In genomic region chr1:5651964-5652751, GRCh38 we compare ENCODE assay signal across 16 cellular contexts.
A peak's percentile ranks its signal among the peaks of the same experiment; 100 is the strongest.
DNase-seq lines count a peak whose midpoint lies in the region; ATAC-seq, FAIRE-seq and TF ChIP-seq lines count a peak whose summit lies in the region.
"Had no signal": no experiment of that assay in that cellular context is flagged by ENCODE, and none has a peak within 500 bp of the region (broad histone marks: within the 10 kb centered on the region; RNA-seq: fewer than 3 reads in every experiment).

No MANE protein-coding gene starts in this region.

- H3K4me1 Mint-ChIP-seq in activated CD4-positive, alpha-beta T cell treated with anti-CD3 and anti-CD28 coated beads, Interleukin-2, amount 10 ng/mL, durations not matched to agents 24 days and 14 days = no peaks in the 10 kb centered on the region

- H3K9me3 ChIP-seq in right cardiac atrium (ENCODE audit: control insufficient read depth, low read length) (no peaks in the 10 kb centered on the region), left ventricle myocardium inferior (replicated peaks) (peaks cover 8% of the 10 kb centered on the region), K562 (replicated peaks; ENCODE audit: control insufficient read depth, insufficient read depth, low read depth, low read length) (no peaks in the 10 kb centered on the region), vagina (no peaks in the 10 kb centered on the region), thyroid gland (no peaks in the 10 kb centered on the region)
- H3K9me3 ChIP-seq: gastrocnemius medialis, right atrium auricular region had no signal

- peaks cover 11% of the 10 kb centered on the region for H3K27me3 Mint-ChIP-seq in activated CD4-positive, alpha-beta T cell treated with anti-CD3 and anti-CD28 coated beads, Interleukin-2, amount 10 ng/mL, durations not matched to agents 24 days and 14 days

- H3K4me2 ChIP-seq in K562 (ENCODE audit: insufficient read depth, low read length) = no peak overlapping the region

- TF ChIP-seq EP300 in K562 (IDR thresholded peaks at IDR 0.05; ENCODE audit: low read length) = no peak

- TF ChIP-seq CTCF in left ventricle myocardium inferior (IDR thresholded peaks at IDR 0.05; ENCODE audit: borderline replicate concordance) (no peak), K562 (IDR thresholded peaks at IDR 0.05 in 2 of 3, conservative IDR thresholded peaks at IDR 0.05 in 1 of 3; ENCODE audit: insufficient read depth in 2 of 3, low read depth in 1 of 3, low read length in 3 of 3) (no peak), vagina (IDR thresholded peaks at IDR 0.05) (no peak), thyroid gland (IDR thresholded peaks at IDR 0.05) (no peak)

- H3K9me3 Mint-ChIP-seq in activated CD4-positive, alpha-beta T cell treated with anti-CD3 and anti-CD28 coated beads, Interleukin-2, amount 10 ng/mL, durations not matched to agents 24 days and 14 days = no peaks in the 10 kb centered on the region

- H3K4me1 ChIP-seq in right cardiac atrium (ENCODE audit: control insufficient read depth, insufficient read depth, low read length) = peaks cover 3% of the 10 kb centered on the region
- H3K4me1 ChIP-seq in left ventricle myocardium inferior = no peaks in the 10 kb centered on the region
- no peaks in the 10 kb centered on the region for H3K4me1 ChIP-seq in K562 (replicated peaks in 1 of 2; ENCODE audit: control insufficient read depth in 2 of 2, insufficient read depth in 2 of 2, low read length in 2 of 2)
- H3K4me1 ChIP-seq in vagina = peaks cover 6% of the 10 kb centered on the region
- H3K4me1 ChIP-seq in thyroid gland = no peaks in the 10 kb centered on the region
- H3K4me1 ChIP-seq: gastrocnemius medialis had no signal

- in situ Hi-C loops in K562 (cut with MboI) = no loop called here

- FAIRE-seq in K562 (lab: Jason Lieb, UNC) = no peak

- BruUV-seq in K562 (replicated peaks; lab: Mats Ljungman, UMichigan) = no TSS peak

- TF ChIP-seq RAD21 in K562 (CRISPR knock-in tag; conservative IDR thresholded peaks at IDR 0.05 in 1 of 2, IDR thresholded peaks at IDR 0.05 in 1 of 2) = no peak

- no peak overlapping the region for H2AFZ ChIP-seq in K562 (ENCODE audit: low read depth, low read length)

- H3K27ac Mint-ChIP-seq in activated CD4-positive, alpha-beta T cell treated with anti-CD3 and anti-CD28 coated beads, Interleukin-2, amount 10 ng/mL, durations not matched to agents 24 days and 14 days = no peak overlapping the region
- H3K27ac Mint-ChIP-seq: activated CD8-positive, alpha-beta T cell treated with anti-CD3 and anti-CD28 coated beads for 36 hours; mesothelial cell of epicardium had no signal

- no peaks in the 10 kb centered on the region for H3K27me3 ChIP-seq in right cardiac atrium (ENCODE audit: control insufficient read depth, insufficient read depth)
- peaks cover 62% of the 10 kb centered on the region for H3K27me3 ChIP-seq in left ventricle myocardium inferior (ENCODE audit: low read depth)
- peaks cover 27 to 57% of the 10 kb centered on the region in 2 experiments; a peak in 3 of 5 replicates for H3K27me3 ChIP-seq in K562 (ENCODE audit: control insufficient read depth in 2 of 2, insufficient read depth in 2 of 2, low read length in 2 of 2)
- H3K27me3 ChIP-seq in vagina = no peaks in the 10 kb centered on the region
- no peaks in the 10 kb centered on the region for H3K27me3 ChIP-seq in thyroid gland
- H3K27me3 ChIP-seq: gastrocnemius medialis, right atrium auricular region had no signal

- CTCF ChIA-PET in K562 (lab: Yijun Ruan, JAX; ENCODE audit: low intra/inter-chr PET ratio) = no interaction called here

- no peak overlapping the region for H3K9ac ChIP-seq in K562 (ENCODE audit: insufficient read depth in 1 of 2, low read depth in 2 of 2, low read length in 2 of 2)

- no peak overlapping the region for H3K4me3 Mint-ChIP-seq in activated CD4-positive, alpha-beta T cell treated with anti-CD3 and anti-CD28 coated beads, Interleukin-2, amount 10 ng/mL, durations not matched to agents 24 days and 14 days
- H3K4me3 Mint-ChIP-seq: activated CD8-positive, alpha-beta T cell treated with anti-CD3 and anti-CD28 coated beads for 36 hours; mesothelial cell of epicardium had no signal

- no peaks in the 10 kb centered on the region for H3K9me1 ChIP-seq in K562 (ENCODE audit: control insufficient read depth, insufficient read depth, low read length)

- no peaks in the 10 kb centered on the region for H3K79me2 ChIP-seq in K562 (ENCODE audit: control insufficient read depth, insufficient read depth, low read length)

- peak overlapping the region; percentile 59 for H3K27ac ChIP-seq in right cardiac atrium (ENCODE audit: low read length)
- H3K27ac ChIP-seq in left ventricle myocardium inferior (replicated peaks) = no peak overlapping the region
- H3K27ac ChIP-seq in K562 (ENCODE audit: extremely low read depth, low read depth, low read length) = no peak overlapping the region
- no peak overlapping the region for H3K27ac ChIP-seq in vagina
- H3K27ac ChIP-seq in thyroid gland = no peak overlapping the region
- H3K27ac ChIP-seq: gastrocnemius medialis had no signal

- H3K36me3 Mint-ChIP-seq in activated CD4-positive, alpha-beta T cell treated with anti-CD3 and anti-CD28 coated beads, Interleukin-2, amount 10 ng/mL, durations not matched to agents 24 days and 14 days (ENCODE audit: low read depth) = no peaks in the 10 kb centered on the region
- H3K36me3 Mint-ChIP-seq: mesothelial cell of epicardium had no signal

- DNase-seq in right cardiac atrium (peak in 2 of 3 donors; percentile 65 to 66), left ventricle myocardium inferior (no peak), K562 (ENCODE audit: extremely low read depth in 1 of 4, low spot score in 3 of 4) (no peak), left lobe of liver (ENCODE audit: low spot score) (peak; percentile 41), vagina (ENCODE audit: extremely low spot score in 2 of 2) (peak; percentile 84 to 91), RPMI8226 (no peak), thyroid gland (no peak)
- no peak for DNase-seq in activated CD4-positive, alpha-beta T cell treated with anti-CD3 and anti-CD28 coated beads, Interleukin-2, amount 10 ng/mL, durations not matched to agents 24 days and 14 days
- DNase-seq: activated CD8-positive, alpha-beta T cell treated with anti-CD3 and anti-CD28 coated beads for 36 hours; gastrocnemius medialis; NCI-H187 treated with DMSO at 0.1 percent for 48 hours; NCI-H526 treated with DMSO at 0.1 percent for 48 hours; PC-3; stimulated activated CD4-positive, alpha-beta T cell treated with anti-CD3 and anti-CD28 coated beads, Interleukin-1b, Interleukin-23, amount 100 ng/mL, for 48 hours had no signal

- ATAC-seq in right cardiac atrium = peak; percentile 89 to 92
- ATAC-seq in K562 = no peak
- ATAC-seq in left lobe of liver = peak; percentile 28
- ATAC-seq: activated CD8-positive, alpha-beta T cell treated with anti-CD3 and anti-CD28 coated beads for 36 hours; gastrocnemius medialis; PC-3 had no signal

- WGBS in right cardiac atrium = 13% methylated on average over 16 of the region's 16 CpGs
- WGBS in K562 (ENCODE audit: insufficient coverage, low coverage, missing lambda C conversion rate) = under 1% methylated on average over 16 of the region's 16 CpGs
- 28% methylated on average over 15 to 16 of the region's 16 CpGs for WGBS in thyroid gland, 2 donors

- no peaks in the 10 kb centered on the region for H3K36me3 ChIP-seq in left ventricle myocardium inferior
- no peaks in the 10 kb centered on the region for H3K36me3 ChIP-seq in K562 (ENCODE audit: control insufficient read depth, insufficient read depth, low read length)
- H3K36me3 ChIP-seq in vagina = no peaks in the 10 kb centered on the region
- no peaks in the 10 kb centered on the region for H3K36me3 ChIP-seq in thyroid gland
- H3K36me3 ChIP-seq: gastrocnemius medialis, right atrium auricular region had no signal

- H4K20me1 ChIP-seq in K562 (replicated peaks; ENCODE audit: control insufficient read depth, insufficient read depth, low read length) = 0 out of 2 replicates have a peak, but pooled peaks cover 6% of the 10 kb centered on the region

- no peak overlapping the region for H3K4me3 ChIP-seq in right cardiac atrium (ENCODE audit: low read length)
- no peak overlapping the region for H3K4me3 ChIP-seq in left ventricle myocardium inferior
- H3K4me3 ChIP-seq in K562 = no peak overlapping the region
- H3K4me3 ChIP-seq in vagina = no peak overlapping the region
- no peak overlapping the region for H3K4me3 ChIP-seq in thyroid gland (replicated peaks in 1 of 3)
- H3K4me3 ChIP-seq: gastrocnemius medialis, right atrium auricular region had no signal

- intact Hi-C loops in right cardiac atrium (cut with DNase I) (no loop called here), left ventricle myocardium inferior (cut with micrococcal nuclease) (no loop called here), K562 (cut with micrococcal nuclease) (no loop called here), vagina (cut with DNase I) (no loop called here), thyroid gland (cut with DNase I) (no loop called here)
- intact Hi-C loops in activated CD4-positive, alpha-beta T cell treated with anti-CD3 and anti-CD28 coated beads, Interleukin-2, amount 10 ng/mL, durations not matched to agents 24 days and 14 days (cut with micrococcal nuclease) = no loop called here

- TF ChIP-seq POLR2A in K562 (conservative IDR thresholded peaks at IDR 0.05) (no peak), vagina (IDR thresholded peaks at IDR 0.05) (no peak), thyroid gland (IDR thresholded peaks at IDR 0.05) (no peak)

- POLR2A ChIA-PET in K562 (lab: Yijun Ruan, JAX) = interaction anchor here (0.8 kb wide), 1 partner anchor 94 kb away, joined by 5 read pairs; no protein-coding TSS in a partner anchor

TF ChIP-seq in K562, 482 proteins besides CTCF, POLR2A, EP300 and RAD21 (continues in another document):
- TF ChIP-seq PKNOX1 (IDR thresholded peaks at IDR 0.05) = peak; percentile 47; the same call in 1 of the 2 replicates

Comparison
In these comparisons a context has a peak if more than half of its experiments do, and no peak if none do; other contexts are left out.
1. DNase-seq: peak in right cardiac atrium (2 of 3), left lobe of liver (single experiment) and vagina (2 of 2); none in left ventricle myocardium inferior (single experiment), K562 (0 of 4), RPMI8226 (single experiment), thyroid gland (0 of 2) and activated CD4-positive, alpha-beta T cell treated with anti-CD3 and anti-CD28 coated beads, Interleukin-2, amount 10 ng/mL, durations not matched to agents 24 days and 14 days (single experiment).